Comparison of ENCODE assay signal across 17 cellular contexts in the genomic region with DNA sequence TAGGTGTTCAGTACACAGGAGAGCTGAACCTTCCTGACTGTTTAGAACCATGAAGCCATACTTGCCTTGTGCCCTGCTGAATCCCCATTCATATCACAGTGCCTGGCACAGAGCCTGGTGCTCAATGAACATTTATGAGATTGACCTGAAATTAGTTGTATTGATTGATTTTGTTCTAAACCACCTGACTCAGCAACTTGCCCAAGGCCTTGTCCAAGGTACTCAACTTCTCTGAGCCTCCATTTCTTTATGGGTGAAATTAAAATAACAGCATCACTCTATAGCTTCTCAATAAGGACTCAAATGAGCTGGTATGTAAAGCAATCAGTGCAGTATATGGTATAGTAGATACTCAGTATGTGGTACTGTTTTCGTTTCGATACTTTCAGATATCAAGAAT.
DNase-seq lines count a peak whose midpoint lies in the region; ATAC-seq, FAIRE-seq and TF ChIP-seq lines count a peak whose summit lies in the region.
"Had no signal": no experiment of that assay in that cellular context is flagged by ENCODE, and none has a peak within 500 bp of the region (broad histone marks: within the 10 kb centered on the region; RNA-seq: fewer than 3 reads in every experiment).

No MANE protein-coding gene starts in this region.

- BruUV-seq in HepG2 (replicated peaks; lab: Mats Ljungman, UMichigan) (no TSS peak), IMR-90 (replicated peaks; lab: Mats Ljungman, UMichigan) (no TSS peak)

- DNase-seq in HepG2 (ENCODE audit: low spot score) (no peak), right lobe of liver (no peak), IMR-90 (no peak), dermis blood vessel endothelial cell (peak; percentile 4), mesothelial cell of epicardium (ENCODE audit: low spot score in 2 of 2, unreplicated experiment in 2 of 2) (no peak), GM12892 (ENCODE audit: insufficient read length) (no peak)
- DNase-seq: 8988T; Calu3; CD8-positive, alpha-beta T cell; DMS79 treated with DMSO at 0.1 percent for 48 hours; GF-D8; H7; KBM-7 had no signal

- H3K27me3 ChIP-seq in HepG2 (ENCODE audit: control insufficient read depth in 1 of 2, insufficient read depth in 2 of 2, low read length in 2 of 2) (no peaks in the 10 kb centered on the region), right lobe of liver (no peaks in the 10 kb centered on the region), IMR-90 (ENCODE audit: control insufficient read depth, insufficient read depth, low read length) (no peaks in the 10 kb centered on the region)
- H3K27me3 ChIP-seq: BLaER1 treated with 17β-estradiol and CSF1 and Interleukin-3, amounts not matched to agents 10 nM and 100 nM had no signal

- no peak overlapping the region for H3K4me3 Mint-ChIP-seq in mesothelial cell of epicardium
- no peak overlapping the region for H3K4me3 Mint-ChIP-seq in stimulated activated memory B cell treated with anti-CD40 and anti-IgM and Interleukin-4, amounts not matched to agents 10 μg/mL and 1 μg/mL and 100 μg/mL, for 72 hours
- H3K4me3 Mint-ChIP-seq: B cell; CD8-positive, alpha-beta T cell had no signal

- TF ChIP-seq EP300 in HepG2 (IDR thresholded peaks at IDR 0.05; ENCODE audit: low read depth in 2 of 2, low read length in 2 of 2) (no peak), HepG2 (CRISPR knock-in tag; IDR thresholded peaks at IDR 0.05; ENCODE audit: borderline replicate concordance) (no peak)

- no peak overlapping the region for H2BK5ac ChIP-seq in IMR-90 (ENCODE audit: low read depth, low read length, poor library complexity, severe bottlenecking)

- no peak overlapping the region for H2BK20ac ChIP-seq in IMR-90 (ENCODE audit: low read depth, low read length)

- H3K9ac ChIP-seq in HepG2 (ENCODE audit: insufficient read depth, low read depth, low read length) (no peak overlapping the region), IMR-90 (ENCODE audit: low read depth, low read length) (no peak overlapping the region)
- H3K9ac ChIP-seq: BLaER1 treated with 17β-estradiol and CSF1 and Interleukin-3, amounts not matched to agents 10 nM and 100 nM had no signal

- TF ChIP-seq RAD21 in HepG2 (CRISPR knock-in tag; IDR thresholded peaks at IDR 0.05), result no peak
- no peak for TF ChIP-seq RAD21 in IMR-90 (IDR thresholded peaks at IDR 0.05; ENCODE audit: low read length)

- no peak overlapping the region for H3K18ac ChIP-seq in IMR-90 (ENCODE audit: low read depth, low read length)

- no peaks in the 10 kb centered on the region for H3K27me3 Mint-ChIP-seq in mesothelial cell of epicardium (ENCODE audit: low read depth)
- peaks cover 10% of the 10 kb centered on the region for H3K27me3 Mint-ChIP-seq in stimulated activated memory B cell treated with anti-CD40 and anti-IgM and Interleukin-4, amounts not matched to agents 10 μg/mL and 1 μg/mL and 100 μg/mL, for 72 hours

- no peaks in the 10 kb centered on the region for H3K36me3 Mint-ChIP-seq in mesothelial cell of epicardium
- H3K36me3 Mint-ChIP-seq in stimulated activated memory B cell treated with anti-CD40 and anti-IgM and Interleukin-4, amounts not matched to agents 10 μg/mL and 1 μg/mL and 100 μg/mL, for 72 hours, result no peaks in the 10 kb centered on the region
- H3K36me3 Mint-ChIP-seq: CD8-positive, alpha-beta T cell had no signal

- no peaks in the 10 kb centered on the region for H3K4me1 Mint-ChIP-seq in mesothelial cell of epicardium
- no peaks in the 10 kb centered on the region for H3K4me1 Mint-ChIP-seq in stimulated activated memory B cell treated with anti-CD40 and anti-IgM and Interleukin-4, amounts not matched to agents 10 μg/mL and 1 μg/mL and 100 μg/mL, for 72 hours
- H3K4me1 Mint-ChIP-seq: B cell had no signal

- no peak overlapping the region for H3K14ac ChIP-seq in IMR-90 (replicated peaks; ENCODE audit: low read depth, low read length)

- dilution Hi-C loops in IMR-90 (cut with HindIII; ENCODE audit: low sequenced_read_pairs, unreplicated experiment), result no loop called here

- H3K23ac ChIP-seq in IMR-90 (ENCODE audit: low read depth, low read length), result no peak overlapping the region

- TF ChIP-seq POLR2A in HepG2 (IDR thresholded peaks at IDR 0.05; ENCODE audit: insufficient read depth in 1 of 2, low read depth in 2 of 2, low read length in 2 of 2), result no peak
- TF ChIP-seq POLR2A in right lobe of liver (IDR thresholded peaks at IDR 0.05), result no peak
- no peak for TF ChIP-seq POLR2A in IMR-90 (IDR thresholded peaks at IDR 0.05; ENCODE audit: low read depth, low read length)
- TF ChIP-seq POLR2A in GM12892 (IDR thresholded peaks at IDR 0.05; ENCODE audit: low read depth, low read length), result no peak

- H3K27ac ChIP-seq in HepG2 (ENCODE audit: extremely low read length, insufficient read depth, low read length) (no peak overlapping the region), right lobe of liver (no peak overlapping the region), IMR-90 (ENCODE audit: insufficient read depth, low read length) (no peak overlapping the region)
- H3K27ac ChIP-seq: BLaER1 treated with 17β-estradiol and CSF1 and Interleukin-3, amounts not matched to agents 10 nM and 100 nM had no signal

- H3K27ac Mint-ChIP-seq in mesothelial cell of epicardium, result no peak overlapping the region
- H3K27ac Mint-ChIP-seq in stimulated activated memory B cell treated with anti-CD40 and anti-IgM and Interleukin-4, amounts not matched to agents 10 μg/mL and 1 μg/mL and 100 μg/mL, for 72 hours, result no peak overlapping the region
- H3K27ac Mint-ChIP-seq: B cell; CD8-positive, alpha-beta T cell had no signal

- POLR2A ChIA-PET in HepG2 (lab: Yijun Ruan, JAX), result no interaction called here
- POLR2A ChIA-PET in IMR-90 (lab: Charles Lee; ENCODE audit: unreplicated experiment), result no interaction called here

- 0% methylated on average over 2 of the region's 2 CpGs for WGBS in HepG2 (ENCODE audit: low lambda C conversion rate)
- 97% methylated on average over 2 of the region's 2 CpGs for WGBS in right lobe of liver (ENCODE audit: insufficient coverage, low coverage, low lambda C conversion rate, missing lambda C conversion rate)
- no CpG with 5 or more reads among the region's 2 CpGs for WGBS in IMR-90 (ENCODE audit: extremely low coverage in 2 of 2, insufficient read length in 1 of 2), 2 experiments

- H4K91ac ChIP-seq in IMR-90 (ENCODE audit: insufficient read depth, low read depth, low read length), result no peak overlapping the region

- no peak overlapping the region for H2BK120ac ChIP-seq in IMR-90 (ENCODE audit: low read depth, low read length)

- H3K4me3 ChIP-seq in HepG2 (replicated peaks in 1 of 3; ENCODE audit: insufficient read depth in 1 of 3, low read depth in 2 of 3, low read length in 3 of 3) (no peak overlapping the region), right lobe of liver (no peak overlapping the region), IMR-90 (ENCODE audit: insufficient read depth, low read depth, low read length) (no peak overlapping the region)
- H3K4me3 ChIP-seq: BLaER1 treated with 17β-estradiol and CSF1 and Interleukin-3, amounts not matched to agents 10 nM and 100 nM had no signal

- no peaks in the 10 kb centered on the region for H3K79me2 ChIP-seq in HepG2 (ENCODE audit: insufficient read depth, low read length)

- in situ Hi-C loops in HepG2 (cut with HindIII; ENCODE audit: extremely low pct_ligation_motif_present, low pct_unique_long_range_greater_than_20kb), result no loop called here
- in situ Hi-C loops in IMR-90 (cut with MboI; ENCODE audit: low sequenced_read_pairs), result no loop called here

- H2AK5ac ChIP-seq in IMR-90 (ENCODE audit: low read depth, low read length), result no peak overlapping the region

- intact Hi-C loops in HepG2 (cut with micrococcal nuclease; ENCODE audit: unreplicated experiment), result no loop called here
- intact Hi-C loops in right lobe of liver (cut with DNase I), result no loop called here
- intact Hi-C loops in IMR-90 (cut with micrococcal nuclease), result no loop called here

- no peaks in the 10 kb centered on the region for H3K9me3 Mint-ChIP-seq in mesothelial cell of epicardium
- no peaks in the 10 kb centered on the region for H3K9me3 Mint-ChIP-seq in stimulated activated memory B cell treated with anti-CD40 and anti-IgM and Interleukin-4, amounts not matched to agents 10 μg/mL and 1 μg/mL and 100 μg/mL, for 72 hours
- H3K9me3 Mint-ChIP-seq: CD8-positive, alpha-beta T cell had no signal

- H3K36me3 ChIP-seq in HepG2 (replicated peaks in 1 of 2; ENCODE audit: control insufficient read depth in 1 of 2, insufficient read depth in 2 of 2, low read length in 2 of 2) (no peaks in the 10 kb centered on the region), right lobe of liver (no peaks in the 10 kb centered on the region), IMR-90 (ENCODE audit: control insufficient read depth, insufficient read depth, low read length) (no peaks in the 10 kb centered on the region)
- H3K36me3 ChIP-seq: BLaER1 treated with 17β-estradiol and CSF1 and Interleukin-3, amounts not matched to agents 10 nM and 100 nM had no signal

- H3K4me2 ChIP-seq in HepG2 (ENCODE audit: low read depth, low read length) (no peak overlapping the region), IMR-90 (ENCODE audit: low read depth, low read length) (no peak overlapping the region)
- H3K4me2 ChIP-seq: BLaER1 treated with 17β-estradiol and CSF1 and Interleukin-3, amounts not matched to agents 10 nM and 100 nM had no signal

- no peaks in the 10 kb centered on the region for H3K9me1 ChIP-seq in IMR-90 (ENCODE audit: insufficient read depth, low read length)

- H3K9me3 ChIP-seq in HepG2 (ENCODE audit: low read length), result no peaks in the 10 kb centered on the region
- no peaks in the 10 kb centered on the region for H3K9me3 ChIP-seq in right lobe of liver
- no peaks in the 10 kb centered on the region for H3K9me3 ChIP-seq in IMR-90 (ENCODE audit: control insufficient read depth, insufficient read depth, low read length)
- H3K9me3 ChIP-seq: BLaER1 treated with 17β-estradiol and CSF1 and Interleukin-3, amounts not matched to agents 10 nM and 100 nM had no signal

- no peak for TF ChIP-seq CTCF in HepG2 (CRISPR knock-in tag; IDR thresholded peaks at IDR 0.05)
- TF ChIP-seq CTCF in right lobe of liver (IDR thresholded peaks at IDR 0.05), result no peak
- no peak for TF ChIP-seq CTCF in IMR-90 (conservative IDR thresholded peaks at IDR 0.05; ENCODE audit: low read depth, low read length)
- TF ChIP-seq CTCF in mesothelial cell of epicardium (IDR thresholded peaks at IDR 0.05; ENCODE audit: unreplicated experiment), result no peak

- FAIRE-seq in HepG2 (lab: Jason Lieb, UNC), result no peak
- FAIRE-seq in GM12892 (lab: Jason Lieb, UNC), result no peak
- FAIRE-seq: GM19239 had no signal

- H2AK9ac ChIP-seq in IMR-90 (replicated peaks; ENCODE audit: low read depth, low read length, poor library complexity), result no peak overlapping the region

- no peak overlapping the region for H4K8ac ChIP-seq in IMR-90 (ENCODE audit: low read depth in 2 of 2, low read length in 2 of 2)

- H3K79me1 ChIP-seq in IMR-90 (ENCODE audit: low read depth in 1 of 2, low read length in 2 of 2), result no peaks in the 10 kb centered on the region

- no peak for ATAC-seq in HepG2
- ATAC-seq in right lobe of liver, result no peak
- no peak for ATAC-seq in IMR-90 (ENCODE audit: low read depth)
- ATAC-seq in stimulated activated memory B cell treated with anti-CD40 and anti-IgM and Interleukin-4, amounts not matched to agents 10 μg/mL and 1 μg/mL and 100 μg/mL, for 72 hours, result no peak
- ATAC-seq: CD8-positive, alpha-beta T cell had no signal

- H3K4ac ChIP-seq in IMR-90 (ENCODE audit: low read depth, low read length), result no peak overlapping the region

- no peaks in the 10 kb centered on the region for H4K20me1 ChIP-seq in HepG2 (ENCODE audit: insufficient read depth, low read length)
- H4K20me1 ChIP-seq in IMR-90 (ENCODE audit: insufficient read depth, low read length), result no peaks in the 10 kb centered on the region
- H4K20me1 ChIP-seq: BLaER1 treated with 17β-estradiol and CSF1 and Interleukin-3, amounts not matched to agents 10 nM and 100 nM had no signal

- H3K4me1 ChIP-seq in HepG2 (ENCODE audit: insufficient read depth, low read length) (no peaks in the 10 kb centered on the region), right lobe of liver (no peaks in the 10 kb centered on the region), IMR-90 (ENCODE audit: control insufficient read depth, insufficient read depth, low read length) (no peaks in the 10 kb centered on the region)

- no peak overlapping the region for H4K5ac ChIP-seq in IMR-90 (ENCODE audit: low read depth, low read length)

- H2AFZ ChIP-seq in HepG2 (ENCODE audit: low read length) (no peak overlapping the region), IMR-90 (replicated peaks; ENCODE audit: low read length, poor library complexity) (no peak overlapping the region)

- H3K56ac ChIP-seq in IMR-90 (ENCODE audit: extremely low read depth, insufficient read depth, low read length), result no peak overlapping the region

- no peak overlapping the region for H2BK15ac ChIP-seq in IMR-90 (ENCODE audit: low read depth, low read length)

- CTCF ChIA-PET in HepG2 (lab: Yijun Ruan, JAX; ENCODE audit: low intra/inter-chr PET ratio, low total read pairs), result no interaction called here
- CTCF ChIA-PET in IMR-90 (lab: Yijun Ruan, JAX), result no interaction called here
